20 cellular contexts compared by ENCODE assay signal in the genomic region with DNA sequence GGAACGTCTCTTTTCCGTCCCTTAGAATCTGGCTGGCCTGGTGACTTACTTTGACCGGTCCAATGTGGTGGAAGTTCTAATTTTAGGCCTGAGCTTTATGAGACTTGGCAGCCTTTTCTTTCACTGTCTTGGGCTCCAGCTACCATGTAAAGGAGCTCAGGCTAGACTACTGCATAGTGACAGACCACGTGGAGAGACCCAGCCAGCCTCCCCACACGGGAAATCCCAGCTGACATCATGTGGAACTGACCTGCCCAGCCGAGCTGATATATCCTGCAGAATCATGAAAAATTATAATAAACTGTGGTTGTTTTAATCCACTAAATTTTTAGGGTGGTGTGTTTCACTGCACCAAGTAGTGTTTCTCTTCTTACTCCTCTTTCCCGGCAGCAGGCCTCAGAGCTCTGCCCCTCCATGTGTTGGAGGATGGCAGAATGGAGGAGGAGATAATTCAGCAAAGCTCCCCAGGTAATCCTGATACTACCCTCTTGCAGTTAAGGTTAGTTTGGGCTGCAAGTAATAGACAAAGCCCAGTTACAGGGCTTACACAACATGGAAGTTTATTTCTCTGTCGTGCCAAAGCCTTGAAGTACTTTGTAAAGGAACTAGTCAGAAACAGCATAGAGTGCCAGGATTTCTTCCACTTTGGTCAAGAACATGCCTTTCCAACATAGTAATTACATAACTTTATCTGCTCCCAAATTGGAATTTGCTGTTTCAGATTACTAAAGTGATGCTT.
A peak's percentile ranks its signal among the peaks of the same experiment; 100 is the strongest.
DNase-seq lines count a peak whose midpoint lies in the region; ATAC-seq, FAIRE-seq and TF ChIP-seq lines count a peak whose summit lies in the region.
"Had no signal": no experiment of that assay in that cellular context is flagged by ENCODE, and none has a peak within 500 bp of the region (broad histone marks: within the 10 kb centered on the region; RNA-seq: fewer than 3 reads in every experiment).

No MANE protein-coding gene starts in this region.

- no peak for TF ChIP-seq EP300 in K562 (IDR thresholded peaks at IDR 0.05; ENCODE audit: low read length)
- no peak for TF ChIP-seq EP300 in stomach (IDR thresholded peaks at IDR 0.05)

- H3K27ac ChIP-seq in K562 (ENCODE audit: extremely low read depth, low read depth, low read length) (no peak overlapping the region), stomach (no peak overlapping the region)
- H3K27ac ChIP-seq: A549, KMS-11, skin epidermis had no signal

- POLR2A ChIA-PET in K562 (lab: Yijun Ruan, JAX) = interaction anchor here (0.7 kb wide), 1 partner anchor 17 kb away, joined by 3 read pairs; no protein-coding TSS in a partner anchor

- TF ChIP-seq POLR2A in K562 (conservative IDR thresholded peaks at IDR 0.05) (no peak), stomach (IDR thresholded peaks at IDR 0.05) (no peak)

- ATAC-seq in GM18867 (IDR thresholded peaks at IDR 0.05; ENCODE audit: unreplicated experiment) (peak; percentile 43), K562 (peak; percentile 33; the same call in 1 of the 3 replicates), GM18519 (IDR thresholded peaks at IDR 0.05; ENCODE audit: low FRiP score, unreplicated experiment) (no peak)
- ATAC-seq: A549 had no signal

- no peak for TF ChIP-seq CTCF in K562 (IDR thresholded peaks at IDR 0.05 in 2 of 3, conservative IDR thresholded peaks at IDR 0.05 in 1 of 3; ENCODE audit: insufficient read depth in 2 of 3, low read depth in 1 of 3, low read length in 3 of 3)
- TF ChIP-seq CTCF in endothelial cell (IDR thresholded peaks at IDR 0.05; ENCODE audit: unreplicated experiment) = no peak
- TF ChIP-seq CTCF in stomach (IDR thresholded peaks at IDR 0.05) = no peak

- H3K4me3 Mint-ChIP-seq in endothelial cell (ENCODE audit: unreplicated experiment) = no peak overlapping the region
- H3K4me3 Mint-ChIP-seq: CD8-positive, alpha-beta memory T cell; naive B cell had no signal

- no peaks in the 10 kb centered on the region for H3K36me3 ChIP-seq in K562 (ENCODE audit: control insufficient read depth, insufficient read depth, low read length)
- no peaks in the 10 kb centered on the region for H3K36me3 ChIP-seq in stomach

- H3K79me2 ChIP-seq in K562 (ENCODE audit: control insufficient read depth, insufficient read depth, low read length) = no peaks in the 10 kb centered on the region

- H3K9me3 Mint-ChIP-seq in endothelial cell (ENCODE audit: unreplicated experiment) = no peaks in the 10 kb centered on the region
- H3K9me3 Mint-ChIP-seq: CD8-positive, alpha-beta memory T cell had no signal

- peak; percentile 33 for DNase-seq in AG08395 (ENCODE audit: low spot score)
- no peak for DNase-seq in K562 (ENCODE audit: extremely low read depth in 1 of 4, low spot score in 3 of 4)
- peak; percentile 15 for DNase-seq in iris pigment epithelial cell (ENCODE audit: low read depth)
- DNase-seq in activated naive CD4-positive, alpha-beta T cell treated with anti-CD3 and anti-CD28 coated beads, Interleukin-2, amount 50 U/mL, for 16 hours = no peak
- DNase-seq in endothelial cell (ENCODE audit: low spot score) = no peak
- no peak for DNase-seq in stomach
- DNase-seq: activated CD4-positive, alpha-beta T cell treated with anti-CD3 and anti-CD28 coated beads, Interleukin-2, amount 50 U/mL, for 1 hour; activated gamma-delta T cell; CD8-positive, alpha-beta memory T cell; DMS79; naive B cell; NCI-H1048; NCI-H510A; stimulated activated CD4-positive, alpha-beta T cell treated with anti-CD3 and anti-CD28 coated beads, Interleukin-4, amount 100 ng/mL, for 24 hours; SW 1271 had no signal

- H3K4me1 Mint-ChIP-seq in endothelial cell (ENCODE audit: unreplicated experiment) = peaks cover 9% of the 10 kb centered on the region
- H3K4me1 Mint-ChIP-seq: CD8-positive, alpha-beta memory T cell; naive B cell had no signal

- H3K4me1 ChIP-seq in K562 (replicated peaks in 1 of 2; ENCODE audit: control insufficient read depth in 2 of 2, insufficient read depth in 2 of 2, low read length in 2 of 2) (no peaks in the 10 kb centered on the region), stomach (peaks cover 0 to 5% (median 0%) of the 10 kb centered on the region in 4 donors)
- H3K4me1 ChIP-seq: A549 had no signal

- no peak overlapping the region for H3K9ac ChIP-seq in K562 (ENCODE audit: insufficient read depth in 1 of 2, low read depth in 2 of 2, low read length in 2 of 2)
- H3K9ac ChIP-seq: KMS-11 had no signal

- no peaks in the 10 kb centered on the region for H3K9me1 ChIP-seq in K562 (ENCODE audit: control insufficient read depth, insufficient read depth, low read length)

- H3K27ac Mint-ChIP-seq in endothelial cell (ENCODE audit: unreplicated experiment) = no peak overlapping the region
- H3K27ac Mint-ChIP-seq: CD8-positive, alpha-beta memory T cell; naive B cell had no signal

- H3K27me3 Mint-ChIP-seq in endothelial cell (ENCODE audit: unreplicated experiment) = no peaks in the 10 kb centered on the region

- H3K9me3 ChIP-seq in K562 (replicated peaks; ENCODE audit: control insufficient read depth, insufficient read depth, low read depth, low read length) = no peaks in the 10 kb centered on the region
- H3K9me3 ChIP-seq in stomach = no peaks in the 10 kb centered on the region
- H3K9me3 ChIP-seq: A549 had no signal

- no peak for FAIRE-seq in K562 (lab: Jason Lieb, UNC)
- FAIRE-seq: A549 had no signal

- no peak overlapping the region for H3K4me2 ChIP-seq in K562 (ENCODE audit: insufficient read depth, low read length)
- H3K4me2 ChIP-seq: A549, KMS-11 had no signal

- H3K4me3 ChIP-seq in K562 (no peak overlapping the region), stomach (no peak overlapping the region)
- H3K4me3 ChIP-seq: A549, skin epidermis had no signal

- CTCF ChIA-PET in K562 (lab: Yijun Ruan, JAX; ENCODE audit: low intra/inter-chr PET ratio) = no interaction called here

- H3K36me3 Mint-ChIP-seq in endothelial cell (ENCODE audit: low read depth, unreplicated experiment) = no peaks in the 10 kb centered on the region
- H3K36me3 Mint-ChIP-seq: CD8-positive, alpha-beta memory T cell; naive B cell had no signal

- 2% methylated on average over 8 of the region's 8 CpGs for WGBS in K562 (ENCODE audit: insufficient coverage, low coverage, missing lambda C conversion rate)
- WGBS in stomach, 5 donors = 84 to 95% (median 90%) methylated on average over 8 of the region's 8 CpGs

- intact Hi-C loops in K562 (cut with micrococcal nuclease) = loop anchor here (5.0 kb wide), 1 partner anchor 149 kb away; no protein-coding TSS in a partner anchor
- intact Hi-C loops in stomach (cut with DNase I; ENCODE audit: low total_unique reads) = no loop called here

- H2AFZ ChIP-seq in K562 (ENCODE audit: low read depth, low read length) = peak overlapping the region; percentile 21

- in situ Hi-C loops in K562 (cut with MboI) = no loop called here

- H4K20me1 ChIP-seq in K562 (replicated peaks; ENCODE audit: control insufficient read depth, insufficient read depth, low read length) = no peaks in the 10 kb centered on the region

- BruUV-seq in K562 (replicated peaks; lab: Mats Ljungman, UMichigan) = no TSS peak

- TF ChIP-seq RAD21 in K562 (CRISPR knock-in tag; conservative IDR thresholded peaks at IDR 0.05 in 1 of 2, IDR thresholded peaks at IDR 0.05 in 1 of 2) = no peak

- H3K27me3 ChIP-seq in K562 (ENCODE audit: control insufficient read depth in 2 of 2, insufficient read depth in 2 of 2, low read length in 2 of 2) = 0 out of 5 replicates have a peak, but pooled peaks cover 0 to 5% of the 10 kb centered on the region in 2 experiments
- H3K27me3 ChIP-seq in stomach = peaks cover 0 to 12% (median 0%) of the 10 kb centered on the region in 3 donors

TF ChIP-seq in K562, 482 proteins besides CTCF, POLR2A, EP300 and RAD21 (continues in another document):
- TF ChIP-seq GATAD2A (IDR thresholded peaks at IDR 0.05) = no peak
- TF ChIP-seq TAF9B (IDR thresholded peaks at IDR 0.05; ENCODE audit: partially characterized antibody) = no peak
- TF ChIP-seq E2F5 (CRISPR knock-in tag; IDR thresholded peaks at IDR 0.05) = no peak
- TF ChIP-seq TCF7 (IDR thresholded peaks at IDR 0.05; ENCODE audit: borderline replicate concordance) = no peak
- TF ChIP-seq SMARCC2 (IDR thresholded peaks at IDR 0.05; ENCODE audit: low read depth) = no peak
- TF ChIP-seq TRIM24 (IDR thresholded peaks at IDR 0.05) = no peak
- TF ChIP-seq FOXK1 (CRISPR knock-in tag; IDR thresholded peaks at IDR 0.05; ENCODE audit: borderline replicate concordance) = no peak
- no peak for TF ChIP-seq RUNX1 (IDR thresholded peaks at IDR 0.05; ENCODE audit: low read depth)
- no peak for TF ChIP-seq HSF4 (CRISPR knock-in tag; IDR thresholded peaks at IDR 0.05; ENCODE audit: borderline replicate concordance)

Comparison
In these comparisons a context has a peak if more than half of its experiments do, and no peak if none do; other contexts are left out.
1. DNase-seq: peak in AG08395 (single experiment) and iris pigment epithelial cell (single experiment); none in K562 (0 of 4), activated naive CD4-positive, alpha-beta T cell treated with anti-CD3 and anti-CD28 coated beads, Interleukin-2, amount 50 U/mL, for 16 hours (single experiment), endothelial cell (single experiment) and stomach (single experiment).